ENCODE assay signal across 12 cellular contexts in genomic region chr11:12179521-12179920, GRCh38.
DNase-seq lines count a peak whose midpoint lies in the region; ATAC-seq and TF ChIP-seq lines count a peak whose summit lies in the region.
"Had no signal": no experiment of that assay in that cellular context is flagged by ENCODE, and none has a peak within 500 bp of the region (broad histone marks: within the 10 kb centered on the region; RNA-seq: fewer than 3 reads in every experiment).

No MANE protein-coding gene starts in this region.

- TF ChIP-seq CTCF in SK-N-SH (IDR thresholded peaks at IDR 0.05) (no peak), stomach (IDR thresholded peaks at IDR 0.05) (no peak)

- peaks cover 68% of the 10 kb centered on the region for H3F3A ChIP-seq in SK-N-SH (replicated peaks; ENCODE audit: insufficient read depth)

- H3K36me3 ChIP-seq in SK-N-SH (replicated peaks in 1 of 2; ENCODE audit: control insufficient read depth in 1 of 2, insufficient read depth in 2 of 2, low read length in 1 of 2) (peaks cover 0 to 37% of the 10 kb centered on the region in 2 experiments), stomach (peaks cover 0 to 6% (median 2%) of the 10 kb centered on the region in 4 donors)

- CTCF ChIA-PET in SK-N-SH (lab: Yijun Ruan, JAX): no interaction called here

- ATAC-seq in SK-N-SH treated with all-trans-retinoic acid at 6 μM for 48 hours (no peak), Right ventricle myocardium superior (ENCODE audit: poor library complexity) (peak; percentile 66)
- ATAC-seq: sciatic nerve had no signal

- H3K27ac ChIP-seq in SK-N-SH (ENCODE audit: low read depth in 2 of 2, low read length in 1 of 2) (peak overlapping the region in 1 of 2 experiments; percentile 99; a peak in 2 of 4 replicates), stomach (peak overlapping the region; percentile 42 to 68 (median 54))
- H3K27ac ChIP-seq: HL-60 had no signal

- H2AFZ ChIP-seq in SK-N-SH (ENCODE audit: low read depth): no peak overlapping the region

- H3K27me3 ChIP-seq in SK-N-SH (ENCODE audit: insufficient read depth) (no peaks in the 10 kb centered on the region), stomach (no peaks in the 10 kb centered on the region)

- H4K20me1 ChIP-seq in SK-N-SH (ENCODE audit: insufficient read depth): no peaks in the 10 kb centered on the region

- intact Hi-C loops in Right ventricle myocardium superior (cut with DNase I): no loop called here
- intact Hi-C loops in stomach (cut with DNase I; ENCODE audit: low total_unique reads): no loop called here

- peaks cover 7 to 64% of the 10 kb centered on the region in 2 experiments; a peak in 3 of 4 replicates for H3K4me1 ChIP-seq in SK-N-SH (ENCODE audit: control insufficient read depth in 1 of 2, insufficient read depth in 2 of 2, low read depth in 1 of 2, low read length in 1 of 2)
- peaks cover 7 to 57% (median 25%) of the 10 kb centered on the region in 4 donors for H3K4me1 ChIP-seq in stomach

- no peak for TF ChIP-seq RAD21 in SK-N-SH (IDR thresholded peaks at IDR 0.05; ENCODE audit: low read length)

- no peak overlapping the region for H3K4me2 ChIP-seq in SK-N-SH

- H3K4me3 ChIP-seq in SK-N-SH (ENCODE audit: low read depth in 2 of 2, low read length in 1 of 2): no peak overlapping the region
- H3K4me3 ChIP-seq in stomach: no peak overlapping the region

- no peak for DNase-seq in SK-N-SH
- peak; percentile 14 to 51 for DNase-seq in SHP77 (lab: John Stamatoyannopoulos, UW)
- peak; percentile 49 for DNase-seq in Right ventricle myocardium superior
- no peak for DNase-seq in stomach
- no peak for DNase-seq in NCI-H226
- no peak for DNase-seq in kidney tubule cell (ENCODE audit: low spot score)
- DNase-seq in NCI-H82 treated with DMSO at 0.1 percent for 48 hours (lab: John Stamatoyannopoulos, UW; ENCODE audit: unreplicated experiment): no peak
- DNase-seq: activated CD4-positive, CD25-positive, alpha-beta regulatory T cell treated with anti-CD3 and anti-CD28 coated beads, Interleukin-2, amount 50 U/mL, for 72 hours; NCI-H82 had no signal

- H3K79me2 ChIP-seq in SK-N-SH (ENCODE audit: insufficient read depth): peaks cover 76% of the 10 kb centered on the region

- POLR2A ChIA-PET in SK-N-SH (lab: Yijun Ruan, JAX): no interaction called here

- H3K9me3 ChIP-seq in SK-N-SH (no peaks in the 10 kb centered on the region), stomach (no peaks in the 10 kb centered on the region)

- 90% methylated on average over 2 of the region's 4 CpGs for WGBS in SK-N-SH (ENCODE audit: low lambda C conversion rate)
- 31 to 44% (median 34%) methylated on average over 4 of the region's 4 CpGs for WGBS in stomach, 5 donors

- TF ChIP-seq POLR2A in stomach (IDR thresholded peaks at IDR 0.05): no peak

- no peak for TF ChIP-seq EP300 in SK-N-SH (IDR thresholded peaks at IDR 0.05; ENCODE audit: borderline replicate concordance in 1 of 2, low read depth in 1 of 2, low read length in 1 of 2)
- no peak for TF ChIP-seq EP300 in stomach (IDR thresholded peaks at IDR 0.05)

- H3K9me2 ChIP-seq in SK-N-SH: no peaks in the 10 kb centered on the region

- peak overlapping the region; percentile 45; the same call in 1 of the 2 replicates for H3K9ac ChIP-seq in SK-N-SH

TF ChIP-seq in SK-N-SH, 30 proteins besides CTCF, POLR2A, EP300 and RAD21:
- TF ChIP-seq GATA2 (CRISPR knock-in tag; IDR thresholded peaks at IDR 0.05) (no peak), NRF1 (IDR thresholded peaks at IDR 0.05; ENCODE audit: low read depth, low read length) (no peak), JUND (IDR thresholded peaks at IDR 0.05) (no peak)
- TF ChIP-seq, protein P1, sequence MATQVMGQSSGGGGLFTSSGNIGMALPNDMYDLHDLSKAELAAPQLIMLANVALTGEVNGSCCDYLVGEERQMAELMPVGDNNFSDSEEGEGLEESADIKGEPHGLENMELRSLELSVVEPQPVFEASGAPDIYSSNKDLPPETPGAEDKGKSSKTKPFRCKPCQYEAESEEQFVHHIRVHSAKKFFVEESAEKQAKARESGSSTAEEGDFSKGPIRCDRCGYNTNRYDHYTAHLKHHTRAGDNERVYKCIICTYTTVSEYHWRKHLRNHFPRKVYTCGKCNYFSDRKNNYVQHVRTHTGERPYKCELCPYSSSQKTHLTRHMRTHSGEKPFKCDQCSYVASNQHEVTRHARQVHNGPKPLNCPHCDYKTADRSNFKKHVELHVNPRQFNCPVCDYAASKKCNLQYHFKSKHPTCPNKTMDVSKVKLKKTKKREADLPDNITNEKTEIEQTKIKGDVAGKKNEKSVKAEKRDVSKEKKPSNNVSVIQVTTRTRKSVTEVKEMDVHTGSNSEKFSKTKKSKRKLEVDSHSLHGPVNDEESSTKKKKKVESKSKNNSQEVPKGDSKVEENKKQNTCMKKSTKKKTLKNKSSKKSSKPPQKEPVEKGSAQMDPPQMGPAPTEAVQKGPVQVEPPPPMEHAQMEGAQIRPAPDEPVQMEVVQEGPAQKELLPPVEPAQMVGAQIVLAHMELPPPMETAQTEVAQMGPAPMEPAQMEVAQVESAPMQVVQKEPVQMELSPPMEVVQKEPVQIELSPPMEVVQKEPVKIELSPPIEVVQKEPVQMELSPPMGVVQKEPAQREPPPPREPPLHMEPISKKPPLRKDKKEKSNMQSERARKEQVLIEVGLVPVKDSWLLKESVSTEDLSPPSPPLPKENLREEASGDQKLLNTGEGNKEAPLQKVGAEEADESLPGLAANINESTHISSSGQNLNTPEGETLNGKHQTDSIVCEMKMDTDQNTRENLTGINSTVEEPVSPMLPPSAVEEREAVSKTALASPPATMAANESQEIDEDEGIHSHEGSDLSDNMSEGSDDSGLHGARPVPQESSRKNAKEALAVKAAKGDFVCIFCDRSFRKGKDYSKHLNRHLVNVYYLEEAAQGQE (IDR thresholded peaks at IDR 0.05; ENCODE audit: low read depth, low read length): no peak
- TF ChIP-seq, protein P2, sequence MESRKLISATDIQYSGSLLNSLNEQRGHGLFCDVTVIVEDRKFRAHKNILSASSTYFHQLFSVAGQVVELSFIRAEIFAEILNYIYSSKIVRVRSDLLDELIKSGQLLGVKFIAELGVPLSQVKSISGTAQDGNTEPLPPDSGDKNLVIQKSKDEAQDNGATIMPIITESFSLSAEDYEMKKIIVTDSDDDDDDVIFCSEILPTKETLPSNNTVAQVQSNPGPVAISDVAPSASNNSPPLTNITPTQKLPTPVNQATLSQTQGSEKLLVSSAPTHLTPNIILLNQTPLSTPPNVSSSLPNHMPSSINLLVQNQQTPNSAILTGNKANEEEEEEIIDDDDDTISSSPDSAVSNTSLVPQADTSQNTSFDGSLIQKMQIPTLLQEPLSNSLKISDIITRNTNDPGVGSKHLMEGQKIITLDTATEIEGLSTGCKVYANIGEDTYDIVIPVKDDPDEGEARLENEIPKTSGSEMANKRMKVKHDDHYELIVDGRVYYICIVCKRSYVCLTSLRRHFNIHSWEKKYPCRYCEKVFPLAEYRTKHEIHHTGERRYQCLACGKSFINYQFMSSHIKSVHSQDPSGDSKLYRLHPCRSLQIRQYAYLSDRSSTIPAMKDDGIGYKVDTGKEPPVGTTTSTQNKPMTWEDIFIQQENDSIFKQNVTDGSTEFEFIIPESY (IDR thresholded peaks at IDR 0.05; ENCODE audit: borderline replicate concordance, low read depth): no peak
TF ChIP-seq in SK-N-SH: peak in this region for 0.

TF ChIP-seq in SK-N-SH treated with all-trans-retinoic acid at 6 μM for 48 hours, 23 proteins besides CTCF, POLR2A, EP300 and RAD21:
- TF ChIP-seq ISL1 (CRISPR knock-in tag; IDR thresholded peaks at IDR 0.05) (no peak), ESRRG (CRISPR knock-in tag; IDR thresholded peaks at IDR 0.05) (no peak), ZNF70 (CRISPR knock-in tag; IDR thresholded peaks at IDR 0.05) (no peak), PPARA (CRISPR knock-in tag; IDR thresholded peaks at IDR 0.05; ENCODE audit: borderline replicate concordance) (no peak), OSR1 (CRISPR knock-in tag; IDR thresholded peaks at IDR 0.05) (no peak), CREB5 (CRISPR knock-in tag; IDR thresholded peaks at IDR 0.05; ENCODE audit: low read depth) (no peak), TOX (CRISPR knock-in tag; IDR thresholded peaks at IDR 0.05; ENCODE audit: borderline replicate concordance) (no peak), RARB (CRISPR knock-in tag; IDR thresholded peaks at IDR 0.05) (no peak), ARNTL (CRISPR knock-in tag; IDR thresholded peaks at IDR 0.05; ENCODE audit: borderline replicate concordance, low read depth) (no peak)

Comparison
In these comparisons a context has a peak if more than half of its experiments do, and no peak if none do; other contexts are left out.
1. DNase-seq: peak in SHP77 (2 of 2) and Right ventricle myocardium superior (single experiment); none in SK-N-SH (single experiment), stomach (single experiment), NCI-H226 (single experiment), kidney tubule cell (single experiment) and NCI-H82 treated with DMSO at 0.1 percent for 48 hours (single experiment).